8 cellular contexts compared by ENCODE assay signal in the genomic region with DNA sequence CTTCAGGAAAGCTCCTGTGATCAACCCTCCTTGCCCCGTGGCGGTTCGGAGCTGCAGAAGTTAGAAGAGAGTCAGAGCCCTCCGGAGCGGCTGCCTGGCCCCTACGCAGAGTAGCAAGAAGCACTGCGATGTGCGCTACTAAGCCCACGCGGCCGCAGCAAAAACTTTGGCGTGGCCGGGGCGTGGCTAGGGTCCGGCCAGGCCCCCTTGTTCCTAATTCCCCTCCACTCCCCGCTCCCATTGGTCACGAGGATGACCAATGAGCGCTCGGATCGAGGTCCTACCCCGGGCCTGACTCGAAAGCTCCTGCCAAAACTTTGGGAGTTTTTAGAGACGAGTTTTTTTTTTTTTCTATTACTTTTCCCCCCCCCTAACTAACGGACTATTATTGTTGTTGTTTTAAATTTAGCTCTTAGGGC. TPM values are rescaled to one million over a fixed set of nuclear protein-coding genes. Genes with fewer than 3 reads are reported as not detected.
DNase-seq lines count a peak whose midpoint lies in the region; ATAC-seq, FAIRE-seq and TF ChIP-seq lines count a peak whose summit lies in the region.

A gene with protein sequence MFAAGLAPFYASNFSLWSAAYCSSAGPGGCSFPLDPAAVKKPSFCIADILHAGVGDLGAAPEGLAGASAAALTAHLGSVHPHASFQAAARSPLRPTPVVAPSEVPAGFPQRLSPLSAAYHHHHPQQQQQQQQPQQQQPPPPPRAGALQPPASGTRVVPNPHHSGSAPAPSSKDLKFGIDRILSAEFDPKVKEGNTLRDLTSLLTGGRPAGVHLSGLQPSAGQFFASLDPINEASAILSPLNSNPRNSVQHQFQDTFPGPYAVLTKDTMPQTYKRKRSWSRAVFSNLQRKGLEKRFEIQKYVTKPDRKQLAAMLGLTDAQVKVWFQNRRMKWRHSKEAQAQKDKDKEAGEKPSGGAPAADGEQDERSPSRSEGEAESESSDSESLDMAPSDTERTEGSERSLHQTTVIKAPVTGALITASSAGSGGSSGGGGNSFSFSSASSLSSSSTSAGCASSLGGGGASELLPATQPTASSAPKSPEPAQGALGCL (plus strand): TSS at position 354 of the 419 bp plus-strand sequence. CDS start 415 bp downstream, outside the sequence.

- H3K4me2 ChIP-seq in neural progenitor cell, result peak within 1 kb of the TSS; percentile 79

- peaks cover 96% of the 10 kb centered on the region for H3K27me3 Mint-ChIP-seq in activated naive CD8-positive, alpha-beta T cell treated with anti-CD3 and anti-CD28 coated beads for 36 hours
- H3K27me3 Mint-ChIP-seq in neural progenitor cell (ENCODE audit: insufficient read depth, low read depth), result peaks cover 86% of the 10 kb centered on the region

- H3K4me1 Mint-ChIP-seq in activated naive CD8-positive, alpha-beta T cell treated with anti-CD3 and anti-CD28 coated beads for 36 hours, result peaks cover 31% of the 10 kb centered on the region
- H3K4me1 Mint-ChIP-seq in neural progenitor cell, result peaks cover 39% of the 10 kb centered on the region

- peaks cover 87% of the 10 kb centered on the region for H4K20me1 ChIP-seq in neural progenitor cell (ENCODE audit: low read depth)

- H2AFZ ChIP-seq in neural progenitor cell (replicated peaks), result peak within 1 kb of the TSS; percentile 27

- H3K27me3 ChIP-seq in neural progenitor cell, result peaks cover 99% of the 10 kb centered on the region

- peaks cover 11% of the 10 kb centered on the region for H3K4me1 ChIP-seq in neural progenitor cell

- H3K9ac ChIP-seq in neural progenitor cell, result no peak within 1 kb of the TSS

- H3K36me3 Mint-ChIP-seq in activated naive CD8-positive, alpha-beta T cell treated with anti-CD3 and anti-CD28 coated beads for 36 hours, result no peaks in the 10 kb centered on the region
- no peaks in the 10 kb centered on the region for H3K36me3 Mint-ChIP-seq in neural progenitor cell

- peak within 1 kb of the TSS; percentile 63 for H3K4me3 ChIP-seq in GM12865 (ENCODE audit: low read depth, low read length)
- H3K4me3 ChIP-seq in neural progenitor cell, result peak within 1 kb of the TSS; percentile 46

- H3K9me3 Mint-ChIP-seq in activated naive CD8-positive, alpha-beta T cell treated with anti-CD3 and anti-CD28 coated beads for 36 hours, result no peaks in the 10 kb centered on the region
- no peaks in the 10 kb centered on the region for H3K9me3 Mint-ChIP-seq in neural progenitor cell

- no peak for TF ChIP-seq CTCF in GM12865 (IDR thresholded peaks at IDR 0.05; ENCODE audit: insufficient read depth, low read depth, low read length, missing control alignments)
- TF ChIP-seq CTCF in neural progenitor cell (IDR thresholded peaks at IDR 0.05), result no peak

- FAIRE-seq in A204.1 (lab: Jason Lieb, UNC), result peak; percentile 92

- no peak within 1 kb of the TSS for H3K27ac ChIP-seq in neural progenitor cell

- peak; percentile 72 for ATAC-seq in HG02642 (IDR thresholded peaks at IDR 0.05; ENCODE audit: poor library complexity, unreplicated experiment)

- H3K4me3 Mint-ChIP-seq in activated naive CD8-positive, alpha-beta T cell treated with anti-CD3 and anti-CD28 coated beads for 36 hours, result peak within 1 kb of the TSS; percentile 69
- peak within 1 kb of the TSS; percentile 82 for H3K4me3 Mint-ChIP-seq in neural progenitor cell

- no peaks in the 10 kb centered on the region for H3K36me3 ChIP-seq in neural progenitor cell

- DNase-seq in GM12865 (ENCODE audit: low read depth) (peak; percentile 67), NCI-H446 treated with DMSO at 0.1 percent for 48 hours (lab: John Stamatoyannopoulos, UW) (peak; percentile 30), glomerular visceral epithelial cell (ENCODE audit: extremely low spot score) (peak; percentile 87), neural progenitor cell (ENCODE audit: low spot score) (peak; percentile 81), cortex of kidney (lab: John Stamatoyannopoulos, UW) (no peak)
- DNase-seq in activated naive CD8-positive, alpha-beta T cell treated with anti-CD3 and anti-CD28 coated beads for 36 hours, result peak; percentile 38

- H3F3A ChIP-seq in neural progenitor cell (ENCODE audit: low read depth), result peaks cover 22% of the 10 kb centered on the region

- peak within 1 kb of the TSS; percentile 54 for H3K27ac Mint-ChIP-seq in activated naive CD8-positive, alpha-beta T cell treated with anti-CD3 and anti-CD28 coated beads for 36 hours
- no peak within 1 kb of the TSS for H3K27ac Mint-ChIP-seq in neural progenitor cell

- no peaks in the 10 kb centered on the region for H3K9me3 ChIP-seq in neural progenitor cell (ENCODE audit: low read depth)

- H3K79me2 ChIP-seq in neural progenitor cell (ENCODE audit: low read depth), result no peaks in the 10 kb centered on the region

RNA-seq across cellular contexts. Expression of the gene that starts here (rescaled TPM):
- not detected for total RNA-seq in activated naive CD8-positive, alpha-beta T cell treated with anti-CD3 and anti-CD28 coated beads for 36 hours
- 0.12 TPM in 1 of 2 replicates, not detected in the other for total RNA-seq in neural progenitor cell (ENCODE audit: low replicate concordance)

Comparison
In these comparisons a context has a peak if more than half of its experiments do, and no peak if none do; other contexts are left out.
1. Peak in DNase-seq in activated naive CD8-positive, alpha-beta T cell treated with anti-CD3 and anti-CD28 coated beads for 36 hours; RNA of the gene not detected or under 1 TPM.
2. Peak in DNase-seq, H3K4me3 ChIP-seq and H3K4me2 ChIP-seq in neural progenitor cell; RNA of the gene not detected or under 1 TPM.